ENCODE assay signal across 8 cellular contexts in genomic region chr16:56729736-56730662, GRCh38. TPM values are rescaled to one million over a fixed set of nuclear protein-coding genes. Genes with fewer than 3 reads are reported as not detected.
DNase-seq lines count a peak whose midpoint lies in the region; ATAC-seq and TF ChIP-seq lines count a peak whose summit lies in the region.

NUP93 (plus strand) TSS chr16:56730129; CDS start chr16:56748248, 18,119 bp downstream.

- POLR2A ChIA-PET in naive thymus-derived CD8-positive, alpha-beta T cell (lab: Charles Lee), result interaction anchor here (0.6 to 1.8 kb wide), 6 partner anchors 11 to 1936 kb away, joined by 3 to 29 read pairs (median 5); no protein-coding TSS in a partner anchor

- in situ Hi-C loops in GM23248 (cut with MboI), result no loop called here

- H3K79me2 ChIP-seq in GM23248 (ENCODE audit: insufficient read depth) (peaks cover 61% of the 10 kb centered on the region), fibroblast of lung (ENCODE audit: control insufficient read depth, insufficient read depth, low read length) (peaks cover 46% of the 10 kb centered on the region)

- peaks cover 11% of the 10 kb centered on the region; the same call in 1 of the 2 replicates for H3F3A ChIP-seq in GM23248 (ENCODE audit: insufficient read depth)

- no peak within 1 kb of the TSS for H3K4me3 Mint-ChIP-seq in activated T-helper 1 cell treated with anti-CD3 and anti-CD28 coated beads, Interleukin-12 subunit alpha, Interleukin-12 subunit beta, Interleukin-2, Interleukin-4 antibody, amounts not matched to agents 30 ng/mL and 10 ng/mL and 1 ng/mL, durations not matched to agents 14 hours and 24 hours and 36 hours
- H3K4me3 Mint-ChIP-seq in naive thymus-derived CD8-positive, alpha-beta T cell, result peak within 1 kb of the TSS in 1 of 10 donors; percentile 95
- no peak within 1 kb of the TSS for H3K4me3 Mint-ChIP-seq in stimulated activated naive B cell treated with anti-CD40 and anti-IgM and Interleukin-4, amounts not matched to agents 10 μg/mL and 1 μg/mL and 100 μg/mL, for 72 hours

- WGBS in GM23248 (ENCODE audit: low coverage in 1 of 2, low lambda C conversion rate in 2 of 2, missing lambda C conversion rate in 2 of 2), 2 experiments, result 1% methylated on average over 57 to 70 of the region's 70 CpGs

- TF ChIP-seq CTCF in fibroblast of lung (conservative IDR thresholded peaks at IDR 0.05 in 1 of 2, IDR thresholded peaks at IDR 0.05 in 1 of 2; ENCODE audit: low read depth in 1 of 2, low read length in 2 of 2), result no peak

- H3K4me3 ChIP-seq in GM23248 (peak within 1 kb of the TSS; percentile 90), fibroblast of lung (replicated peaks in 1 of 4; ENCODE audit: control extremely low read depth in 1 of 4, insufficient read depth in 1 of 4, low read depth in 3 of 4, low read length in 4 of 4) (peak within 1 kb of the TSS; percentile 87 to 96 (median 94))

- H3K27ac ChIP-seq in GM23248 (peak within 1 kb of the TSS; percentile 91), fibroblast of lung (ENCODE audit: insufficient read depth, low read length) (peak within 1 kb of the TSS; percentile 93)

- intact Hi-C loops in activated T-helper 1 cell treated with anti-CD3 and anti-CD28 coated beads, Interleukin-12 subunit alpha, Interleukin-12 subunit beta, Interleukin-2, Interleukin-4 antibody, amounts not matched to agents 30 ng/mL and 10 ng/mL and 1 ng/mL, durations not matched to agents 14 hours and 24 hours and 36 hours (cut with micrococcal nuclease), result loop anchor here (1.0 to 10.0 kb wide), 10 partner anchors 28 to 455 kb away; partner anchors contain the start of genes MT1X, MT2A, NUDT21 and OGFOD1

- H2AFZ ChIP-seq in GM23248, result peak within 1 kb of the TSS; percentile 95
- H2AFZ ChIP-seq in fibroblast of lung (ENCODE audit: low read length), result peak within 1 kb of the TSS; percentile 99

- H4K20me1 ChIP-seq in GM23248 (ENCODE audit: insufficient read depth), result no peaks in the 10 kb centered on the region
- H4K20me1 ChIP-seq in fibroblast of lung (ENCODE audit: control insufficient read depth, extremely low read depth, insufficient read depth, low read length), result no peaks in the 10 kb centered on the region

- peaks cover 2% of the 10 kb centered on the region for H3K27me3 Mint-ChIP-seq in activated T-helper 1 cell treated with anti-CD3 and anti-CD28 coated beads, Interleukin-12 subunit alpha, Interleukin-12 subunit beta, Interleukin-2, Interleukin-4 antibody, amounts not matched to agents 30 ng/mL and 10 ng/mL and 1 ng/mL, durations not matched to agents 14 hours and 24 hours and 36 hours (ENCODE audit: insufficient read depth)
- H3K27me3 Mint-ChIP-seq in naive thymus-derived CD8-positive, alpha-beta T cell, result no peaks in the 10 kb centered on the region
- H3K27me3 Mint-ChIP-seq in stimulated activated naive B cell treated with anti-CD40 and anti-IgM and Interleukin-4, amounts not matched to agents 10 μg/mL and 1 μg/mL and 100 μg/mL, for 72 hours, result no peaks in the 10 kb centered on the region

- H3K27me3 ChIP-seq in GM23248 (replicated peaks; ENCODE audit: insufficient read depth), result no peaks in the 10 kb centered on the region
- no peaks in the 10 kb centered on the region for H3K27me3 ChIP-seq in fibroblast of lung (ENCODE audit: control insufficient read depth, insufficient read depth, low read length)

- H3K4me1 ChIP-seq in GM23248 (ENCODE audit: insufficient read depth), result peaks cover 17% of the 10 kb centered on the region
- peaks cover 4% of the 10 kb centered on the region for H3K4me1 ChIP-seq in fibroblast of lung (ENCODE audit: control insufficient read depth, extremely low read depth, insufficient read depth, low read length)

- H3K36me3 ChIP-seq in GM23248 (ENCODE audit: low read depth) (no peaks in the 10 kb centered on the region), fibroblast of lung (ENCODE audit: control insufficient read depth, insufficient read depth, low read length) (no peaks in the 10 kb centered on the region)

- no peaks in the 10 kb centered on the region for H3K9me3 Mint-ChIP-seq in activated T-helper 1 cell treated with anti-CD3 and anti-CD28 coated beads, Interleukin-12 subunit alpha, Interleukin-12 subunit beta, Interleukin-2, Interleukin-4 antibody, amounts not matched to agents 30 ng/mL and 10 ng/mL and 1 ng/mL, durations not matched to agents 14 hours and 24 hours and 36 hours
- H3K9me3 Mint-ChIP-seq in naive thymus-derived CD8-positive, alpha-beta T cell, result no peaks in the 10 kb centered on the region
- no peaks in the 10 kb centered on the region for H3K9me3 Mint-ChIP-seq in stimulated activated naive B cell treated with anti-CD40 and anti-IgM and Interleukin-4, amounts not matched to agents 10 μg/mL and 1 μg/mL and 100 μg/mL, for 72 hours

- H3K4me2 ChIP-seq in GM23248 (ENCODE audit: unreplicated experiment) (peak within 1 kb of the TSS; percentile 96), fibroblast of lung (ENCODE audit: extremely low read depth, insufficient read depth, low read length) (peak within 1 kb of the TSS; percentile 99)

- H3K9me3 ChIP-seq in GM23248 (ENCODE audit: low read depth) (no peaks in the 10 kb centered on the region), fibroblast of lung (ENCODE audit: control insufficient read depth, insufficient read depth, low read depth, low read length) (no peaks in the 10 kb centered on the region)

- H3K9ac ChIP-seq in GM23248 (peak within 1 kb of the TSS; percentile 87), fibroblast of lung (ENCODE audit: insufficient read depth, low read length) (peak within 1 kb of the TSS; percentile 90)

- peak within 1 kb of the TSS; percentile 88 for H3K27ac Mint-ChIP-seq in activated T-helper 1 cell treated with anti-CD3 and anti-CD28 coated beads, Interleukin-12 subunit alpha, Interleukin-12 subunit beta, Interleukin-2, Interleukin-4 antibody, amounts not matched to agents 30 ng/mL and 10 ng/mL and 1 ng/mL, durations not matched to agents 14 hours and 24 hours and 36 hours
- H3K27ac Mint-ChIP-seq in naive thymus-derived CD8-positive, alpha-beta T cell, result peak within 1 kb of the TSS in 8 of 10 donors; percentile 90 to 98 (median 93)
- peak within 1 kb of the TSS; percentile 82 for H3K27ac Mint-ChIP-seq in stimulated activated naive B cell treated with anti-CD40 and anti-IgM and Interleukin-4, amounts not matched to agents 10 μg/mL and 1 μg/mL and 100 μg/mL, for 72 hours

- no peaks in the 10 kb centered on the region for H3K9me2 ChIP-seq in GM23248 (ENCODE audit: insufficient read depth)

- peak; percentile 96 for ATAC-seq in naive thymus-derived CD8-positive, alpha-beta T cell
- ATAC-seq in stimulated activated naive B cell treated with anti-CD40 and anti-IgM and Interleukin-4, amounts not matched to agents 10 μg/mL and 1 μg/mL and 100 μg/mL, for 72 hours (replicated peaks), result peak; percentile 86 to 91

- peaks cover 13% of the 10 kb centered on the region for H3K4me1 Mint-ChIP-seq in activated T-helper 1 cell treated with anti-CD3 and anti-CD28 coated beads, Interleukin-12 subunit alpha, Interleukin-12 subunit beta, Interleukin-2, Interleukin-4 antibody, amounts not matched to agents 30 ng/mL and 10 ng/mL and 1 ng/mL, durations not matched to agents 14 hours and 24 hours and 36 hours (ENCODE audit: low read depth)
- H3K4me1 Mint-ChIP-seq in naive thymus-derived CD8-positive, alpha-beta T cell, result peaks cover 14 to 30% (median 22%) of the 10 kb centered on the region in 4 donors
- peaks cover 12% of the 10 kb centered on the region in 2 donors for H3K4me1 Mint-ChIP-seq in stimulated activated naive B cell treated with anti-CD40 and anti-IgM and Interleukin-4, amounts not matched to agents 10 μg/mL and 1 μg/mL and 100 μg/mL, for 72 hours

- no peaks in the 10 kb centered on the region for H3K36me3 Mint-ChIP-seq in activated T-helper 1 cell treated with anti-CD3 and anti-CD28 coated beads, Interleukin-12 subunit alpha, Interleukin-12 subunit beta, Interleukin-2, Interleukin-4 antibody, amounts not matched to agents 30 ng/mL and 10 ng/mL and 1 ng/mL, durations not matched to agents 14 hours and 24 hours and 36 hours (ENCODE audit: low read depth)
- peaks cover 0 to 2% (median 0%) of the 10 kb centered on the region in 3 donors for H3K36me3 Mint-ChIP-seq in naive thymus-derived CD8-positive, alpha-beta T cell
- H3K36me3 Mint-ChIP-seq in stimulated activated naive B cell treated with anti-CD40 and anti-IgM and Interleukin-4, amounts not matched to agents 10 μg/mL and 1 μg/mL and 100 μg/mL, for 72 hours, result no peaks in the 10 kb centered on the region

- DNase-seq in DMS79 treated with DMSO at 0.1 percent for 48 hours (lab: John Stamatoyannopoulos, UW) (peak; percentile 63), GM23248 (peak; percentile 97), LHCN-M2 (ENCODE audit: low read depth) (peak; percentile 91), RPMI7951 (ENCODE audit: low read depth) (peak; percentile 93), fibroblast of lung (ENCODE audit: low read depth in 2 of 2) (peak; percentile 91 to 92)
- peak; percentile 87 for DNase-seq in activated T-helper 1 cell treated with anti-CD3 and anti-CD28 coated beads, Interleukin-12 subunit alpha, Interleukin-12 subunit beta, Interleukin-2, Interleukin-4 antibody, amounts not matched to agents 30 ng/mL and 10 ng/mL and 1 ng/mL, durations not matched to agents 14 hours and 24 hours and 36 hours (ENCODE audit: low spot score)
- peak; percentile 83 to 95 (median 86) for DNase-seq in naive thymus-derived CD8-positive, alpha-beta T cell
- peak; percentile 85 for DNase-seq in stimulated activated naive B cell treated with anti-CD40 and anti-IgM and Interleukin-4, amounts not matched to agents 10 μg/mL and 1 μg/mL and 100 μg/mL, for 72 hours

RNA-seq across cellular contexts. Expression of gene NUP93, which starts in this region (rescaled TPM):
- 40.3 and 47.1 TPM in 2 replicates for total RNA-seq in GM23248 (2014; rRNA removed; shearing (Covaris generic))
- polyA plus RNA-seq in GM23248 (2016; fragmentation: Nextera tagmentation; extraction: Ambion mirVana) (49.6 and 51.2 TPM in 2 replicates), fibroblast of lung (37.6 and 61.0 TPM in 2 replicates)
- total RNA-seq in LHCN-M2 (2014; rRNA removed) (80.5 and 81.9 TPM in 2 replicates), fibroblast of lung (36.7 and 42.9 TPM in 2 replicates)
- polyA plus RNA-seq in LHCN-M2 (2012), result 70.3 TPM
- total RNA-seq in RPMI7951 (2014; rRNA removed; shearing (Covaris generic)), result 104 and 113 TPM in 2 replicates
- total RNA-seq in activated T-helper 1 cell treated with anti-CD3 and anti-CD28 coated beads, Interleukin-12 subunit alpha, Interleukin-12 subunit beta, Interleukin-2, Interleukin-4 antibody, amounts not matched to agents 30 ng/mL and 10 ng/mL and 1 ng/mL, durations not matched to agents 14 hours and 24 hours and 36 hours, result 150 and 152 TPM in 2 replicates
- polyA plus RNA-seq in fibroblast of lung (2012), result 45.6 and 75.7 TPM in 2 replicates
- polyA minus RNA-seq in fibroblast of lung (ENCODE audit: low replicate concordance), result 51.1 and 163 TPM in 2 replicates
- 10 to 100 TPM; 82.5 to 85.0 TPM for total RNA-seq in naive thymus-derived CD8-positive, alpha-beta T cell
- polyA plus RNA-seq in naive thymus-derived CD8-positive, alpha-beta T cell, result 100 to 1,000 TPM in 1 of 3 donors, 10 to 100 TPM in 2; 66.6 to 104 (median 77.5) TPM

Comparison
In these comparisons a context has a peak if more than half of its experiments do, and no peak if none do; other contexts are left out.
1. Peak in every context shown above with its lines: DNase-seq, ATAC-seq, H3K4me3 ChIP-seq and H3K27ac ChIP-seq.